Comparison of ENCODE assay signal across 1 cellular context in the genomic region with DNA sequence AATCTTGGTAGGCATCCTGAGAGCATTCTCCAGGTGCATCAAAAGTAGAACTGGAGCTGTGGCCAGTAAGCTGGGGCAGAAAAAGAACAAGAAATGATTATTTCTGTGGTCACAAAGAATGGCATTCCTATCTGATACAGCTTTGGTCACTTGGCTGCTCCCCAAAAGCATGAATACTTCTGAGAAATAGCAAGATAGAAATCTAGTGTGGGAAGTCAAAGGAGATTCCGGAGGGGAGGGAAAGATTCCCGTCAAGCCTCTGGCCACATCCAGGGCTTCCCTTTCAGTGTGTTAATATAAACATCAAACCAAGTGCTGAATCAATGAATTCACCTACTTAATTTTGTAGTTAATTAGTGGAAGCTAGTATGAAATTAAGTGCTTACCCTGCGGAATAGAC.
TF ChIP-seq lines count a peak whose summit lies in the region.

No MANE protein-coding gene starts in this region.

TF ChIP-seq in IMR-90, 13 proteins besides CTCF, POLR2A, EP300 and RAD21 (continued from another document):
- TF ChIP-seq, protein P1, sequence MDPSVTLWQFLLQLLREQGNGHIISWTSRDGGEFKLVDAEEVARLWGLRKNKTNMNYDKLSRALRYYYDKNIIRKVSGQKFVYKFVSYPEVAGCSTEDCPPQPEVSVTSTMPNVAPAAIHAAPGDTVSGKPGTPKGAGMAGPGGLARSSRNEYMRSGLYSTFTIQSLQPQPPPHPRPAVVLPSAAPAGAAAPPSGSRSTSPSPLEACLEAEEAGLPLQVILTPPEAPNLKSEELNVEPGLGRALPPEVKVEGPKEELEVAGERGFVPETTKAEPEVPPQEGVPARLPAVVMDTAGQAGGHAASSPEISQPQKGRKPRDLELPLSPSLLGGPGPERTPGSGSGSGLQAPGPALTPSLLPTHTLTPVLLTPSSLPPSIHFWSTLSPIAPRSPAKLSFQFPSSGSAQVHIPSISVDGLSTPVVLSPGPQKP (IDR thresholded peaks at IDR 0.05; ENCODE audit: borderline replicate concordance, low read depth, low read length), result no peak
